ENCODE assay signal across 1 cellular context in the genomic region with DNA sequence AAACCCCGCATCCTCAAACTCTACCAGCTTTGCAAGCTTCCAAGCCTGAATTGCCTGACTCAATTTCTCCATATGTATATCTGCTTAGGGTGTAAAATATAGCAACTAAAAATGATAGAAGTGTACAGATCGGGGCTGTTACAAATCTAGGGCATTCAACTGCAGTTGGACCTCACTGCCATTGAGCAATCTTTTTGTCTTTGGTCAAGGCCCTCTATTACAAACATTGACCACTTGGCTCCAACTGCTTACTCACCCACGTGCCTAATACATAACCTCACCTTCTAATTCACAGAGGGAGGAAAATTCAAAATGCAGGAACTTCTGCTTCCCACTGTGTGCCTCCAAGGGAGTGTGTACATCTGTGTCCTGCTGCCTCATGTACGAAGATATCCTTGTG.
TF ChIP-seq lines count a peak whose summit lies in the region.

No MANE protein-coding gene starts in this region.

TF ChIP-seq in HepG2, 621 proteins besides CTCF, POLR2A, EP300 and RAD21 (continued from another document and continues in another):
- TF ChIP-seq, protein P1, sequence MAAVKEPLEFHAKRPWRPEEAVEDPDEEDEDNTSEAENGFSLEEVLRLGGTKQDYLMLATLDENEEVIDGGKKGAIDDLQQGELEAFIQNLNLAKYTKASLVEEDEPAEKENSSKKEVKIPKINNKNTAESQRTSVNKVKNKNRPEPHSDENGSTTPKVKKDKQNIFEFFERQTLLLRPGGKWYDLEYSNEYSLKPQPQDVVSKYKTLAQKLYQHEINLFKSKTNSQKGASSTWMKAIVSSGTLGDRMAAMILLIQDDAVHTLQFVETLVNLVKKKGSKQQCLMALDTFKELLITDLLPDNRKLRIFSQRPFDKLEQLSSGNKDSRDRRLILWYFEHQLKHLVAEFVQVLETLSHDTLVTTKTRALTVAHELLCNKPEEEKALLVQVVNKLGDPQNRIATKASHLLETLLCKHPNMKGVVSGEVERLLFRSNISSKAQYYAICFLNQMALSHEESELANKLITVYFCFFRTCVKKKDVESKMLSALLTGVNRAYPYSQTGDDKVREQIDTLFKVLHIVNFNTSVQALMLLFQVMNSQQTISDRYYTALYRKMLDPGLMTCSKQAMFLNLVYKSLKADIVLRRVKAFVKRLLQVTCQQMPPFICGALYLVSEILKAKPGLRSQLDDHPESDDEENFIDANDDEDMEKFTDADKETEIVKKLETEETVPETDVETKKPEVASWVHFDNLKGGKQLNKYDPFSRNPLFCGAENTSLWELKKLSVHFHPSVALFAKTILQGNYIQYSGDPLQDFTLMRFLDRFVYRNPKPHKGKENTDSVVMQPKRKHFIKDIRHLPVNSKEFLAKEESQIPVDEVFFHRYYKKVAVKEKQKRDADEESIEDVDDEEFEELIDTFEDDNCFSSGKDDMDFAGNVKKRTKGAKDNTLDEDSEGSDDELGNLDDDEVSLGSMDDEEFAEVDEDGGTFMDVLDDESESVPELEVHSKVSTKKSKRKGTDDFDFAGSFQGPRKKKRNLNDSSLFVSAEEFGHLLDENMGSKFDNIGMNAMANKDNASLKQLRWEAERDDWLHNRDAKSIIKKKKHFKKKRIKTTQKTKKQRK (IDR thresholded peaks at IDR 0.05; ENCODE audit: low read length): no peak
- TF ChIP-seq, protein P2, sequence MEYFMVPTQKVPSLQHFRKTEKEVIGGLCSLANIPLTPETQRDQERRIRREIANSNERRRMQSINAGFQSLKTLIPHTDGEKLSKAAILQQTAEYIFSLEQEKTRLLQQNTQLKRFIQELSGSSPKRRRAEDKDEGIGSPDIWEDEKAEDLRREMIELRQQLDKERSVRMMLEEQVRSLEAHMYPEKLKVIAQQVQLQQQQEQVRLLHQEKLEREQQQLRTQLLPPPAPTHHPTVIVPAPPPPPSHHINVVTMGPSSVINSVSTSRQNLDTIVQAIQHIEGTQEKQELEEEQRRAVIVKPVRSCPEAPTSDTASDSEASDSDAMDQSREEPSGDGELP (IDR thresholded peaks at IDR 0.05; ENCODE audit: borderline replicate concordance, low read depth): no peak
- no peak for TF ChIP-seq ZNF124 (CRISPR knock-in tag; IDR thresholded peaks at IDR 0.05)
- no peak for TF ChIP-seq PPARG (CRISPR knock-in tag; conservative IDR thresholded peaks at IDR 0.05)
- TF ChIP-seq, protein P3, sequence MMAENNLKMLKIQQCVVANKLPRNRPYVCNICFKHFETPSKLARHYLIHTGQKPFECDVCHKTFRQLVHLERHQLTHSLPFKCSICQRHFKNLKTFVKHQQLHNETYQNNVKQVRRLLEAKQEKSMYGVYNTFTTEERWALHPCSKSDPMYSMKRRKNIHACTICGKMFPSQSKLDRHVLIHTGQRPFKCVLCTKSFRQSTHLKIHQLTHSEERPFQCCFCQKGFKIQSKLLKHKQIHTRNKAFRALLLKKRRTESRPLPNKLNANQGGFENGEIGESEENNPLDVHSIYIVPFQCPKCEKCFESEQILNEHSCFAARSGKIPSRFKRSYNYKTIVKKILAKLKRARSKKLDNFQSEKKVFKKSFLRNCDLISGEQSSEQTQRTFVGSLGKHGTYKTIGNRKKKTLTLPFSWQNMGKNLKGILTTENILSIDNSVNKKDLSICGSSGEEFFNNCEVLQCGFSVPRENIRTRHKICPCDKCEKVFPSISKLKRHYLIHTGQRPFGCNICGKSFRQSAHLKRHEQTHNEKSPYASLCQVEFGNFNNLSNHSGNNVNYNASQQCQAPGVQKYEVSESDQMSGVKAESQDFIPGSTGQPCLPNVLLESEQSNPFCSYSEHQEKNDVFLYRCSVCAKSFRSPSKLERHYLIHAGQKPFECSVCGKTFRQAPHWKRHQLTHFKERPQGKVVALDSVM (CRISPR knock-in tag; IDR thresholded peaks at IDR 0.05): no peak
- no peak for TF ChIP-seq ZNF773 (CRISPR knock-in tag; IDR thresholded peaks at IDR 0.05; ENCODE audit: borderline replicate concordance)
- TF ChIP-seq ZNF644 (CRISPR knock-in tag; IDR thresholded peaks at IDR 0.05; ENCODE audit: low read depth): peak; percentile 90
- no peak for TF ChIP-seq SIN3A (IDR thresholded peaks at IDR 0.05; ENCODE audit: borderline replicate concordance, low read depth, low read length)
- TF ChIP-seq PLRG1 (conservative IDR thresholded peaks at IDR 0.05): no peak
- TF ChIP-seq ZNF331 (CRISPR knock-in tag; IDR thresholded peaks at IDR 0.05): peak; percentile 32; the same call in 1 of the 2 replicates
- 0 out of 2 replicates have a peak, but pooled peaks have one; percentile 39 for TF ChIP-seq REPIN1 (CRISPR knock-in tag; IDR thresholded peaks at IDR 0.05; ENCODE audit: borderline replicate concordance, low read depth)
- TF ChIP-seq ZFY (CRISPR knock-in tag; IDR thresholded peaks at IDR 0.05): 0 out of 2 replicates have a peak, but pooled peaks have one; percentile 36
- TF ChIP-seq ZNF652 (CRISPR knock-in tag; IDR thresholded peaks at IDR 0.05; ENCODE audit: borderline replicate concordance, low read depth): no peak
- TF ChIP-seq, protein P4, sequence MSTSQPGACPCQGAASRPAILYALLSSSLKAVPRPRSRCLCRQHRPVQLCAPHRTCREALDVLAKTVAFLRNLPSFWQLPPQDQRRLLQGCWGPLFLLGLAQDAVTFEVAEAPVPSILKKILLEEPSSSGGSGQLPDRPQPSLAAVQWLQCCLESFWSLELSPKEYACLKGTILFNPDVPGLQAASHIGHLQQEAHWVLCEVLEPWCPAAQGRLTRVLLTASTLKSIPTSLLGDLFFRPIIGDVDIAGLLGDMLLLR (CRISPR knock-in tag; IDR thresholded peaks at IDR 0.05): no peak
- no peak for TF ChIP-seq HDAC2 (CRISPR knock-in tag; IDR thresholded peaks at IDR 0.05)
- TF ChIP-seq FOSL1 (CRISPR knock-in tag; IDR thresholded peaks at IDR 0.05; ENCODE audit: borderline replicate concordance): no peak
- no peak for TF ChIP-seq CREB1 (IDR thresholded peaks at IDR 0.05)
- peak; percentile 13; the same call in 1 of the 2 replicates for TF ChIP-seq CREB1 (CRISPR knock-in tag; IDR thresholded peaks at IDR 0.05)
- TF ChIP-seq, protein P5, sequence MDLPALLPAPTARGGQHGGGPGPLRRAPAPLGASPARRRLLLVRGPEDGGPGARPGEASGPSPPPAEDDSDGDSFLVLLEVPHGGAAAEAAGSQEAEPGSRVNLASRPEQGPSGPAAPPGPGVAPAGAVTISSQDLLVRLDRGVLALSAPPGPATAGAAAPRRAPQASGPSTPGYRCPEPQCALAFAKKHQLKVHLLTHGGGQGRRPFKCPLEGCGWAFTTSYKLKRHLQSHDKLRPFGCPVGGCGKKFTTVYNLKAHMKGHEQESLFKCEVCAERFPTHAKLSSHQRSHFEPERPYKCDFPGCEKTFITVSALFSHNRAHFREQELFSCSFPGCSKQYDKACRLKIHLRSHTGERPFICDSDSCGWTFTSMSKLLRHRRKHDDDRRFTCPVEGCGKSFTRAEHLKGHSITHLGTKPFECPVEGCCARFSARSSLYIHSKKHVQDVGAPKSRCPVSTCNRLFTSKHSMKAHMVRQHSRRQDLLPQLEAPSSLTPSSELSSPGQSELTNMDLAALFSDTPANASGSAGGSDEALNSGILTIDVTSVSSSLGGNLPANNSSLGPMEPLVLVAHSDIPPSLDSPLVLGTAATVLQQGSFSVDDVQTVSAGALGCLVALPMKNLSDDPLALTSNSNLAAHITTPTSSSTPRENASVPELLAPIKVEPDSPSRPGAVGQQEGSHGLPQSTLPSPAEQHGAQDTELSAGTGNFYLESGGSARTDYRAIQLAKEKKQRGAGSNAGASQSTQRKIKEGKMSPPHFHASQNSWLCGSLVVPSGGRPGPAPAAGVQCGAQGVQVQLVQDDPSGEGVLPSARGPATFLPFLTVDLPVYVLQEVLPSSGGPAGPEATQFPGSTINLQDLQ (CRISPR knock-in tag; IDR thresholded peaks at IDR 0.05): no peak
- TF ChIP-seq, protein P6, sequence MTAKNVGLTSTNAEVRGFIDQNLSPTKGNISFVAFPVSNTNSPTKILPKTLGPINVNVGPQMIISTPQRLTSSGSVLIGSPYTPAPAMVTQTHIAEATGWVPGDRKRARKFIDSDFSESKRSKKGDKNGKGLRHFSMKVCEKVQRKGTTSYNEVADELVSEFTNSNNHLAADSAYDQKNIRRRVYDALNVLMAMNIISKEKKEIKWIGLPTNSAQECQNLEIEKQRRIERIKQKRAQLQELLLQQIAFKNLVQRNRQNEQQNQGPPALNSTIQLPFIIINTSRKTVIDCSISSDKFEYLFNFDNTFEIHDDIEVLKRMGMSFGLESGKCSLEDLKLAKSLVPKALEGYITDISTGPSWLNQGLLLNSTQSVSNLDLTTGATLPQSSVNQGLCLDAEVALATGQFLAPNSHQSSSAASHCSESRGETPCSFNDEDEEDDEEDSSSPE (CRISPR knock-in tag; IDR thresholded peaks at IDR 0.05): peak; percentile 36; the same call in 1 of the 2 replicates
- TF ChIP-seq IRF2 (CRISPR knock-in tag; IDR thresholded peaks at IDR 0.05): no peak
- TF ChIP-seq ZSCAN9 (CRISPR knock-in tag; IDR thresholded peaks at IDR 0.05; ENCODE audit: borderline replicate concordance): no peak
- TF ChIP-seq, protein P7, sequence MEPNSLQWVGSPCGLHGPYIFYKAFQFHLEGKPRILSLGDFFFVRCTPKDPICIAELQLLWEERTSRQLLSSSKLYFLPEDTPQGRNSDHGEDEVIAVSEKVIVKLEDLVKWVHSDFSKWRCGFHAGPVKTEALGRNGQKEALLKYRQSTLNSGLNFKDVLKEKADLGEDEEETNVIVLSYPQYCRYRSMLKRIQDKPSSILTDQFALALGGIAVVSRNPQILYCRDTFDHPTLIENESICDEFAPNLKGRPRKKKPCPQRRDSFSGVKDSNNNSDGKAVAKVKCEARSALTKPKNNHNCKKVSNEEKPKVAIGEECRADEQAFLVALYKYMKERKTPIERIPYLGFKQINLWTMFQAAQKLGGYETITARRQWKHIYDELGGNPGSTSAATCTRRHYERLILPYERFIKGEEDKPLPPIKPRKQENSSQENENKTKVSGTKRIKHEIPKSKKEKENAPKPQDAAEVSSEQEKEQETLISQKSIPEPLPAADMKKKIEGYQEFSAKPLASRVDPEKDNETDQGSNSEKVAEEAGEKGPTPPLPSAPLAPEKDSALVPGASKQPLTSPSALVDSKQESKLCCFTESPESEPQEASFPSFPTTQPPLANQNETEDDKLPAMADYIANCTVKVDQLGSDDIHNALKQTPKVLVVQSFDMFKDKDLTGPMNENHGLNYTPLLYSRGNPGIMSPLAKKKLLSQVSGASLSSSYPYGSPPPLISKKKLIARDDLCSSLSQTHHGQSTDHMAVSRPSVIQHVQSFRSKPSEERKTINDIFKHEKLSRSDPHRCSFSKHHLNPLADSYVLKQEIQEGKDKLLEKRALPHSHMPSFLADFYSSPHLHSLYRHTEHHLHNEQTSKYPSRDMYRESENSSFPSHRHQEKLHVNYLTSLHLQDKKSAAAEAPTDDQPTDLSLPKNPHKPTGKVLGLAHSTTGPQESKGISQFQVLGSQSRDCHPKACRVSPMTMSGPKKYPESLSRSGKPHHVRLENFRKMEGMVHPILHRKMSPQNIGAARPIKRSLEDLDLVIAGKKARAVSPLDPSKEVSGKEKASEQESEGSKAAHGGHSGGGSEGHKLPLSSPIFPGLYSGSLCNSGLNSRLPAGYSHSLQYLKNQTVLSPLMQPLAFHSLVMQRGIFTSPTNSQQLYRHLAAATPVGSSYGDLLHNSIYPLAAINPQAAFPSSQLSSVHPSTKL (CRISPR knock-in tag; IDR thresholded peaks at IDR 0.05): peak; percentile 65
- TF ChIP-seq CEBPB (IDR thresholded peaks at IDR 0.05; ENCODE audit: borderline replicate concordance, low read depth, low read length): peak; percentile 91; the same call in 1 of the 2 replicates
- TF ChIP-seq GPN1 (CRISPR knock-in tag; IDR thresholded peaks at IDR 0.05; ENCODE audit: borderline replicate concordance): no peak
- no peak for TF ChIP-seq RXRA (CRISPR knock-in tag; IDR thresholded peaks at IDR 0.05)
- TF ChIP-seq ZNF337 (CRISPR knock-in tag; IDR thresholded peaks at IDR 0.05; ENCODE audit: borderline replicate concordance, low read depth): no peak
- TF ChIP-seq ARNTL (CRISPR knock-in tag; IDR thresholded peaks at IDR 0.05): peak; percentile 79
- TF ChIP-seq ZNF160 (CRISPR knock-in tag; IDR thresholded peaks at IDR 0.05): no peak
- TF ChIP-seq FIP1L1 (IDR thresholded peaks at IDR 0.05; ENCODE audit: borderline replicate concordance, insufficient read depth, low read depth, low read length): no peak
- no peak for TF ChIP-seq GTF3A (CRISPR knock-in tag; conservative IDR thresholded peaks at IDR 0.05)
- TF ChIP-seq, protein P8, sequence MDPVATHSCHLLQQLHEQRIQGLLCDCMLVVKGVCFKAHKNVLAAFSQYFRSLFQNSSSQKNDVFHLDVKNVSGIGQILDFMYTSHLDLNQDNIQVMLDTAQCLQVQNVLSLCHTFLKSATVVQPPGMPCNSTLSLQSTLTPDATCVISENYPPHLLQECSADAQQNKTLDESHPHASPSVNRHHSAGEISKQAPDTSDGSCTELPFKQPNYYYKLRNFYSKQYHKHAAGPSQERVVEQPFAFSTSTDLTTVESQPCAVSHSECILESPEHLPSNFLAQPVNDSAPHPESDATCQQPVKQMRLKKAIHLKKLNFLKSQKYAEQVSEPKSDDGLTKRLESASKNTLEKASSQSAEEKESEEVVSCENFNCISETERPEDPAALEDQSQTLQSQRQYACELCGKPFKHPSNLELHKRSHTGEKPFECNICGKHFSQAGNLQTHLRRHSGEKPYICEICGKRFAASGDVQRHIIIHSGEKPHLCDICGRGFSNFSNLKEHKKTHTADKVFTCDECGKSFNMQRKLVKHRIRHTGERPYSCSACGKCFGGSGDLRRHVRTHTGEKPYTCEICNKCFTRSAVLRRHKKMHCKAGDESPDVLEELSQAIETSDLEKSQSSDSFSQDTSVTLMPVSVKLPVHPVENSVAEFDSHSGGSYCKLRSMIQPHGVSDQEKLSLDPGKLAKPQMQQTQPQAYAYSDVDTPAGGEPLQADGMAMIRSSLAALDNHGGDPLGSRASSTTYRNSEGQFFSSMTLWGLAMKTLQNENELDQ (CRISPR knock-in tag; IDR thresholded peaks at IDR 0.05; ENCODE audit: borderline replicate concordance): no peak
- no peak for TF ChIP-seq ONECUT2 (CRISPR knock-in tag; IDR thresholded peaks at IDR 0.05)
- no peak for TF ChIP-seq ZBTB7A (CRISPR knock-in tag; IDR thresholded peaks at IDR 0.05)
- TF ChIP-seq ZNF720 (CRISPR knock-in tag; IDR thresholded peaks at IDR 0.05): no peak
- TF ChIP-seq CBFB (CRISPR knock-in tag; IDR thresholded peaks at IDR 0.05): no peak
- TF ChIP-seq ELF4 (CRISPR knock-in tag; IDR thresholded peaks at IDR 0.05; ENCODE audit: borderline replicate concordance): no peak
- no peak for TF ChIP-seq GZF1 (CRISPR knock-in tag; IDR thresholded peaks at IDR 0.05)
- no peak for TF ChIP-seq KAT7 (CRISPR knock-in tag; IDR thresholded peaks at IDR 0.05; ENCODE audit: borderline replicate concordance)
- no peak for TF ChIP-seq TGIF2 (CRISPR knock-in tag; IDR thresholded peaks at IDR 0.05)
- no peak for TF ChIP-seq HMG20A (CRISPR knock-in tag; IDR thresholded peaks at IDR 0.05; ENCODE audit: borderline replicate concordance)
- no peak for TF ChIP-seq ZKSCAN5 (CRISPR knock-in tag; IDR thresholded peaks at IDR 0.05)
- TF ChIP-seq, protein P9, sequence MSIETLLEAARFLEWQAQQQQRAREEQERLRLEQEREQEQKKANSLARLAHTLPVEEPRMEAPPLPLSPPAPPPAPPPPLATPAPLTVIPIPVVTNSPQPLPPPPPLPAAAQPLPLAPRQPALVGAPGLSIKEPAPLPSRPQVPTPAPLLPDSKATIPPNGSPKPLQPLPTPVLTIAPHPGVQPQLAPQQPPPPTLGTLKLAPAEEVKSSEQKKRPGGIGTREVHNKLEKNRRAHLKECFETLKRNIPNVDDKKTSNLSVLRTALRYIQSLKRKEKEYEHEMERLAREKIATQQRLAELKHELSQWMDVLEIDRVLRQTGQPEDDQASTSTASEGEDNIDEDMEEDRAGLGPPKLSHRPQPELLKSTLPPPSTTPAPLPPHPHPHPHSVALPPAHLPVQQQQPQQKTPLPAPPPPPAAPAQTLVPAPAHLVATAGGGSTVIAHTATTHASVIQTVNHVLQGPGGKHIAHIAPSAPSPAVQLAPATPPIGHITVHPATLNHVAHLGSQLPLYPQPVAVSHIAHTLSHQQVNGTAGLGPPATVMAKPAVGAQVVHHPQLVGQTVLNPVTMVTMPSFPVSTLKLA (IDR thresholded peaks at IDR 0.05): peak; percentile 34; the same call in 1 of the 2 replicates
- TF ChIP-seq SSRP1 (CRISPR knock-in tag; IDR thresholded peaks at IDR 0.05): no peak
- no peak for TF ChIP-seq ZFP62 (CRISPR knock-in tag; IDR thresholded peaks at IDR 0.05)
- TF ChIP-seq ZNF891 (CRISPR knock-in tag; IDR thresholded peaks at IDR 0.05): no peak
